ENCODE assay signal across 13 cellular contexts in the genomic region with DNA sequence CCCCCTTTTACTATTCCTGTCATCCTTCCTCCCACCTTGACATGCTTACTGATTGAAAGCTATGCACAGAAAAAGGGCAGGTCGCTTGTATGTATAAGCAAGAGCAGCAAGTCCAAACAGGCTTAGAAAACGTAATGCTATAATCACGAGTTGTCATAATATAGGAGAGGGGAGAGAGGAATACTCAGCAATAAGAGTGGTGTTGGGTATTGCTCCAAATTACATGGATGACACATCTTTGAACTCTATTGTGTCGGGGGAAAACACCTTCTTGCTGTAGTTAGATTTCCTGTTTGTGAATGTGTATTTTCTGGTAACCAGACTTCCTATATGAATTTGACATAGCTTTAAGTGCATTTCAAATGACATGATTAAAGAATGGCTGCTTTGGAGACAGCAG. TPM values are rescaled to one million over a fixed set of nuclear protein-coding genes. Genes with fewer than 3 reads are reported as not detected.
DNase-seq lines count a peak whose midpoint lies in the region; ATAC-seq, FAIRE-seq and TF ChIP-seq lines count a peak whose summit lies in the region.
"Had no signal": no experiment of that assay in that cellular context is flagged by ENCODE, and none has a peak within 500 bp of the region (broad histone marks: within the 10 kb centered on the region; RNA-seq: fewer than 3 reads in every experiment).

No MANE protein-coding gene starts in this region.

- H3K27me3 ChIP-seq in pancreas = no peaks in the 10 kb centered on the region
- H3K27me3 ChIP-seq: brain microvascular endothelial cell had no signal

- ATAC-seq in GM18858 (IDR thresholded peaks at IDR 0.05; ENCODE audit: unreplicated experiment) (peak; percentile 62), GM21825 (IDR thresholded peaks at IDR 0.05; ENCODE audit: unreplicated experiment) (peak; percentile 66), HG03558 (IDR thresholded peaks at IDR 0.05; ENCODE audit: extremely low read depth, unreplicated experiment) (peak; percentile 44), pancreas (no peak)

- H3K36me3 ChIP-seq in pancreas = no peaks in the 10 kb centered on the region
- H3K36me3 ChIP-seq: brain microvascular endothelial cell, spleen had no signal

- no peak for FAIRE-seq in pancreas (lab: Jason Lieb, UNC)
- FAIRE-seq: H1 had no signal

- H3K4me1 ChIP-seq in pancreas = no peaks in the 10 kb centered on the region

- H3K27ac ChIP-seq in pancreas = no peak overlapping the region
- H3K27ac ChIP-seq: brain microvascular endothelial cell, spleen had no signal

- H3K9me3 ChIP-seq in pancreas = no peaks in the 10 kb centered on the region

- 87 to 89% methylated on average over 4 of the region's 4 CpGs for WGBS in pancreas, 2 donors

- DNase-seq in glomerular visceral epithelial cell (ENCODE audit: extremely low spot score) = peak; percentile 50
- DNase-seq in D341Med (ENCODE audit: low spot score) = no peak
- DNase-seq in NCI-H345 treated with DMSO at 0.1 percent for 48 hours (lab: John Stamatoyannopoulos, UW; ENCODE audit: unreplicated experiment) = no peak
- no peak for DNase-seq in pancreas
- no peak for DNase-seq in GOT3 (lab: John Stamatoyannopoulos, UW)
- DNase-seq: brain microvascular endothelial cell, foreskin fibroblast, midbrain, spleen had no signal

- no peak for TF ChIP-seq CTCF in pancreas (IDR thresholded peaks at IDR 0.05)

- intact Hi-C loops in pancreas (cut with DNase I) = no loop called here

- no peak overlapping the region for H3K4me3 ChIP-seq in pancreas
- H3K4me3 ChIP-seq: spleen had no signal

RNA-seq across cellular contexts. Expression of gene MET, which starts 7.5 kb away (rescaled TPM):
- 10 to 100 TPM; 10.7 to 23.5 (median 17.9) TPM for total RNA-seq in pancreas
- polyA plus RNA-seq in pancreas = 1 to 10 TPM; 2.0 to 2.7 TPM

Comparison
In these comparisons a context has a peak if more than half of its experiments do, and no peak if none do; other contexts are left out.
1. ATAC-seq: peak in GM18858 (single experiment), GM21825 (single experiment) and HG03558 (single experiment); none in pancreas (0 of 4).